Comparison of ENCODE assay signal across 9 cellular contexts in genomic region chr6:123803456-123803861, GRCh38. TPM values are rescaled to one million over a fixed set of nuclear protein-coding genes. Genes with fewer than 3 reads are reported as not detected.
DNase-seq lines count a peak whose midpoint lies in the region; ATAC-seq and TF ChIP-seq lines count a peak whose summit lies in the region.
"Had no signal": no experiment of that assay in that cellular context is flagged by ENCODE, and none has a peak within 500 bp of the region (broad histone marks: within the 10 kb centered on the region; RNA-seq: fewer than 3 reads in every experiment).

No MANE protein-coding gene starts in this region.

- intact Hi-C loops in activated CD4-positive, alpha-beta memory T cell treated with anti-CD3 and anti-CD28 coated beads for 36 hours (cut with micrococcal nuclease), result loop anchor here (2.0 to 5.0 kb wide), 4 partner anchors 749 to 1309 kb away; no protein-coding TSS in a partner anchor
- intact Hi-C loops in stomach (cut with DNase I; ENCODE audit: low total_unique reads), result no loop called here

- peak overlapping the region; percentile 76 for H3K4me3 ChIP-seq in hepatocyte
- peak overlapping the region; percentile 47 to 80 (median 55) for H3K4me3 ChIP-seq in stomach

- ATAC-seq in GM18868 (IDR thresholded peaks at IDR 0.05; ENCODE audit: unreplicated experiment), result peak; percentile 27
- ATAC-seq in HG02588 (IDR thresholded peaks at IDR 0.05; ENCODE audit: unreplicated experiment), result peak; percentile 26

- peaks cover 39% of the 10 kb centered on the region for H3K27me3 Mint-ChIP-seq in activated CD4-positive, alpha-beta memory T cell treated with anti-CD3 and anti-CD28 coated beads for 36 hours

- POLR2A ChIA-PET in activated CD4-positive, alpha-beta memory T cell treated with anti-CD3 and anti-CD28 coated beads for 36 hours (lab: Charles Lee), result no interaction called here

- peaks cover 11% of the 10 kb centered on the region for H3K4me1 Mint-ChIP-seq in activated CD4-positive, alpha-beta memory T cell treated with anti-CD3 and anti-CD28 coated beads for 36 hours (ENCODE audit: low read depth)

- no peaks in the 10 kb centered on the region for H3K36me3 Mint-ChIP-seq in activated CD4-positive, alpha-beta memory T cell treated with anti-CD3 and anti-CD28 coated beads for 36 hours

- H3K36me3 ChIP-seq in hepatocyte (replicated peaks; ENCODE audit: insufficient read depth, low read depth), result no peaks in the 10 kb centered on the region
- H3K36me3 ChIP-seq in stomach, result no peaks in the 10 kb centered on the region

- CTCF ChIA-PET in activated CD4-positive, alpha-beta memory T cell treated with anti-CD3 and anti-CD28 coated beads for 36 hours (lab: Charles Lee), result interaction anchor here (1.3 to 2.0 kb wide), 4 partner anchors 13 to 20 kb away, joined by 3 to 8 read pairs (median 5); no protein-coding TSS in a partner anchor

- peak overlapping the region; percentile 70 for H2AFZ ChIP-seq in hepatocyte

- no peak overlapping the region for H3K27ac Mint-ChIP-seq in activated CD4-positive, alpha-beta memory T cell treated with anti-CD3 and anti-CD28 coated beads for 36 hours

- peak overlapping the region; percentile 94 for H3K4me2 ChIP-seq in hepatocyte

- no peaks in the 10 kb centered on the region for H3K9me3 Mint-ChIP-seq in activated CD4-positive, alpha-beta memory T cell treated with anti-CD3 and anti-CD28 coated beads for 36 hours

- no peak for DNase-seq in activated CD4-positive, alpha-beta memory T cell treated with anti-CD3 and anti-CD28 coated beads for 36 hours
- no peak for DNase-seq in hepatocyte (ENCODE audit: low spot score)
- DNase-seq in stomach, result no peak
- DNase-seq in AG08395 (ENCODE audit: low spot score), result no peak
- DNase-seq in Kasumi-1 (lab: John Stamatoyannopoulos, UW), result no peak
- DNase-seq in pons (ENCODE audit: low spot score), result no peak

- no peak for TF ChIP-seq POLR2A in stomach (IDR thresholded peaks at IDR 0.05)

- TF ChIP-seq CTCF in hepatocyte (IDR thresholded peaks at IDR 0.05; ENCODE audit: poor library complexity) (peak; percentile 4), stomach (IDR thresholded peaks at IDR 0.05) (no peak)

- peaks cover 68% of the 10 kb centered on the region for H3K27me3 ChIP-seq in hepatocyte
- peaks cover 0 to 47% (median 20%) of the 10 kb centered on the region in 3 donors for H3K27me3 ChIP-seq in stomach

- WGBS in hepatocyte (ENCODE audit: low lambda C conversion rate, missing lambda C conversion rate), result under 1% methylated on average over 33 of the region's 62 CpGs
- WGBS in stomach, 5 donors, result 0 to 1% (median 1%) methylated on average over 1 to 62 of the region's 62 CpGs; no CpG with 5 or more reads in 1 of the 5 donors

- TF ChIP-seq EP300 in stomach (IDR thresholded peaks at IDR 0.05), result no peak

- no peaks in the 10 kb centered on the region for H3K9me3 ChIP-seq in hepatocyte (ENCODE audit: low read depth)
- H3K9me3 ChIP-seq in stomach, result no peaks in the 10 kb centered on the region

- H4K20me1 ChIP-seq in hepatocyte (ENCODE audit: insufficient read depth, poor library complexity, severe bottlenecking), result no peaks in the 10 kb centered on the region

- H3K4me1 ChIP-seq in hepatocyte (ENCODE audit: insufficient read depth), result no peaks in the 10 kb centered on the region
- H3K4me1 ChIP-seq in stomach, result peaks cover 8 to 19% (median 18%) of the 10 kb centered on the region in 4 donors

- H3K9me2 ChIP-seq in hepatocyte (replicated peaks; ENCODE audit: insufficient read depth), result no peaks in the 10 kb centered on the region

- no peaks in the 10 kb centered on the region for H3K79me2 ChIP-seq in hepatocyte

- peak overlapping the region; percentile 45 for H3K4me3 Mint-ChIP-seq in activated CD4-positive, alpha-beta memory T cell treated with anti-CD3 and anti-CD28 coated beads for 36 hours

- H3K27ac ChIP-seq in hepatocyte, result no peak overlapping the region
- no peak overlapping the region for H3K27ac ChIP-seq in stomach

RNA-seq across cellular contexts. Expression of gene NKAIN2, which starts 0.2 kb away (rescaled TPM):
- total RNA-seq in activated CD4-positive, alpha-beta memory T cell treated with anti-CD3 and anti-CD28 coated beads for 36 hours, result not detected
- total RNA-seq in hepatocyte (1.3 and 2.6 TPM in 2 replicates), stomach (1 to 10 TPM in 2 of 5 donors, not detected in 3; 1.5 to 9.6 TPM)
- polyA plus RNA-seq in hepatocyte (0.48 and 2.2 TPM in 2 replicates), stomach (under 1 TPM in 1 of 3 donors, not detected in 2; 0.13 TPM)
- total RNA-seq: RPMI7951 had no signal
